ENCODE assay signal across 37 cellular contexts in the genomic region with DNA sequence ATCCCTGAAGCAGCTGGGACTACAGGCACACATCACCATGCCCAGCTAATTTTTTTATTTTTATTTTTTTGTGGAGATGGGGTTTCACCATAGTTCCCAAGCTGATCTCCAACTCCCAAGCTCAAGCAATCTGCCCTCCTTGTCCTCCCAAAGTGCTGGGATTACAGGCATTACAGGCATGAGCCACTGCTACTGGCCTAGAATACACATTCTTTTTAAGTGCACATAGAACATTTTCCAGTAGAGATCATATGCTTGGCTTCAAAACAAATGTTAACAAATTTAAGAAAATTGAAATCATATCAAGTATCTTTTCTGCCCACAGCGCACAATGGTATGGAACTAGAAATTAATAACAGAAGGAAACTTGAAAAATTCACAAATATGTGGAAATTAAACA.
"Had no signal": no experiment of that assay in that cellular context is flagged by ENCODE, and none has a peak within 500 bp of the region (broad histone marks: within the 10 kb centered on the region; RNA-seq: fewer than 3 reads in every experiment).

No MANE protein-coding gene starts in this region.

- H3K27me3 ChIP-seq: ascending aorta, breast epithelium, colonic mucosa, foreskin keratinocyte, gastrocnemius medialis, heart left ventricle had no signal

- H3K4me3 Mint-ChIP-seq: activated CD4-positive, alpha-beta memory T cell treated with anti-CD3 and anti-CD28 coated beads for 36 hours; activated CD4-positive, alpha-beta T cell treated with anti-CD3 and anti-CD28 coated beads for 36 hours; activated CD4-positive, alpha-beta T cell treated with anti-CD3 and anti-CD28 coated beads, Interleukin-2, amount 10 ng/mL, durations not matched to agents 24 days and 14 days; activated CD8-positive, alpha-beta memory T cell treated with anti-CD3 and anti-CD28 coated beads, Interleukin-2, amount 10 ng/mL, durations not matched to agents 7 days and 5 days; activated CD8-positive, alpha-beta T cell treated with anti-CD3 and anti-CD28 coated beads, Interleukin-2, amount 10 ng/mL, durations not matched to agents 7 days and 5 days; activated naive CD4-positive, alpha-beta T cell treated with anti-CD3 and anti-CD28 coated beads for 36 hours; activated naive CD4-positive, alpha-beta T cell treated with anti-CD3 and anti-CD28 coated beads, Interleukin-2, amount 50 U/mL, for 24 hours; activated naive CD8-positive, alpha-beta T cell treated with anti-CD3 and anti-CD28 coated beads for 36 hours; activated naive CD8-positive, alpha-beta T cell treated with anti-CD3 and anti-CD28 coated beads, Interleukin-2, amount 50 U/mL, for 24 hours; activated T-helper 1 cell treated with anti-CD3 and anti-CD28 coated beads, Interleukin-12 subunit alpha, Interleukin-12 subunit beta, Interleukin-2, Interleukin-4 antibody, amounts not matched to agents 30 ng/mL and 10 ng/mL and 1 ng/mL, durations not matched to agents 14 hours and 24 hours and 36 hours; brain; endodermal cell; T-cell; T-helper 1 cell treated with Interleukin-12 subunit alpha and Interleukin-12 subunit beta and Interleukin-4 antibody, amounts not matched to agents 30 μg/mL and 1 μg/mL, for 36 hours had no signal

- H3K36me3 ChIP-seq: ascending aorta, breast epithelium, cardiac muscle cell, colonic mucosa, gastrocnemius medialis, heart left ventricle, WERI-Rb-1 had no signal

- H3K4me1 Mint-ChIP-seq: activated CD4-positive, alpha-beta T cell treated with anti-CD3 and anti-CD28 coated beads for 36 hours; activated CD4-positive, alpha-beta T cell treated with anti-CD3 and anti-CD28 coated beads, Interleukin-2, amount 10 ng/mL, durations not matched to agents 24 days and 14 days; activated CD8-positive, alpha-beta memory T cell treated with anti-CD3 and anti-CD28 coated beads, Interleukin-2, amount 10 ng/mL, durations not matched to agents 7 days and 5 days; activated naive CD4-positive, alpha-beta T cell treated with anti-CD3 and anti-CD28 coated beads, Interleukin-2, amount 50 U/mL, for 24 hours; activated naive CD8-positive, alpha-beta T cell treated with anti-CD3 and anti-CD28 coated beads for 36 hours; activated naive CD8-positive, alpha-beta T cell treated with anti-CD3 and anti-CD28 coated beads, Interleukin-2, amount 50 U/mL, for 24 hours; T-cell had no signal

- H3K4me1 ChIP-seq: ascending aorta, breast epithelium, colonic mucosa, heart left ventricle had no signal

- H3K27ac Mint-ChIP-seq: activated CD4-positive, alpha-beta memory T cell treated with anti-CD3 and anti-CD28 coated beads for 36 hours; activated CD4-positive, alpha-beta T cell treated with anti-CD3 and anti-CD28 coated beads for 36 hours; activated CD4-positive, alpha-beta T cell treated with anti-CD3 and anti-CD28 coated beads, Interleukin-2, amount 10 ng/mL, durations not matched to agents 24 days and 14 days; activated CD8-positive, alpha-beta memory T cell treated with anti-CD3 and anti-CD28 coated beads, Interleukin-2, amount 10 ng/mL, durations not matched to agents 7 days and 5 days; activated CD8-positive, alpha-beta T cell treated with anti-CD3 and anti-CD28 coated beads, Interleukin-2, amount 10 ng/mL, durations not matched to agents 7 days and 5 days; activated naive CD4-positive, alpha-beta T cell treated with anti-CD3 and anti-CD28 coated beads for 36 hours; activated naive CD4-positive, alpha-beta T cell treated with anti-CD3 and anti-CD28 coated beads, Interleukin-2, amount 50 U/mL, for 24 hours; activated naive CD8-positive, alpha-beta T cell treated with anti-CD3 and anti-CD28 coated beads for 36 hours; activated naive CD8-positive, alpha-beta T cell treated with anti-CD3 and anti-CD28 coated beads, Interleukin-2, amount 50 U/mL, for 24 hours; activated T-helper 1 cell treated with anti-CD3 and anti-CD28 coated beads, Interleukin-12 subunit alpha, Interleukin-12 subunit beta, Interleukin-2, Interleukin-4 antibody, amounts not matched to agents 30 ng/mL and 10 ng/mL and 1 ng/mL, durations not matched to agents 14 hours and 24 hours and 36 hours; activated T-helper 2 cell treated with anti-CD3 and anti-CD28 coated beads, Interferon-gamma antibody, Interleukin-2, Interleukin-4, amounts not matched to agents 10 μg/mL and 5 μg/mL and 100 μg/mL, durations not matched to agents 14 hours and 24 hours and 36 hours; endodermal cell; T-cell; T-helper 1 cell treated with Interleukin-12 subunit alpha and Interleukin-12 subunit beta and Interleukin-4 antibody, amounts not matched to agents 30 μg/mL and 1 μg/mL, for 36 hours had no signal

- H3K27ac ChIP-seq: ascending aorta, breast epithelium, cardiac muscle cell, colonic mucosa, dorsolateral prefrontal cortex, foreskin keratinocyte, gastrocnemius medialis, heart left ventricle, WERI-Rb-1 had no signal

- H3K4me3 ChIP-seq: ascending aorta, breast epithelium, cardiac muscle cell, colonic mucosa, dorsolateral prefrontal cortex, gastrocnemius medialis, heart left ventricle had no signal

- DNase-seq: activated CD4-positive, alpha-beta memory T cell treated with anti-CD3 and anti-CD28 coated beads for 36 hours; activated CD4-positive, alpha-beta T cell treated with anti-CD3 and anti-CD28 coated beads for 36 hours; activated CD4-positive, alpha-beta T cell treated with anti-CD3 and anti-CD28 coated beads, Interleukin-2, amount 10 ng/mL, durations not matched to agents 24 days and 14 days; activated CD4-positive, CD25-positive, alpha-beta regulatory T cell; activated CD4-positive, CD25-positive, alpha-beta regulatory T cell treated with anti-CD3 and anti-CD28 coated beads, Interleukin-2, amount 50 U/mL, for 72 hours; activated CD8-positive, alpha-beta memory T cell treated with anti-CD3 and anti-CD28 coated beads, Interleukin-2, amount 10 ng/mL, durations not matched to agents 7 days and 5 days; activated CD8-positive, alpha-beta memory T cell treated with anti-CD3 and anti-CD28 coated beads, Interleukin-2, amount 50 U/mL, for 4 hours; activated CD8-positive, alpha-beta T cell treated with anti-CD3 and anti-CD28 coated beads, Interleukin-2, amount 10 ng/mL, durations not matched to agents 7 days and 5 days; activated effector memory CD4-positive, alpha-beta T cell treated with anti-CD3 and anti-CD28 coated beads, Interleukin-2, amount 50 U/mL, for 16 hours; activated naive CD4-positive, alpha-beta T cell treated with anti-CD3 and anti-CD28 coated beads for 36 hours; activated naive CD8-positive, alpha-beta T cell treated with anti-CD3 and anti-CD28 coated beads for 36 hours; activated naive CD8-positive, alpha-beta T cell treated with anti-CD3 and anti-CD28 coated beads, Interleukin-2, amount 50 U/mL, for 24 hours; activated T-cell treated with anti-CD3 and anti-CD28 coated beads, Interleukin-2, amount 50 U/mL, for 1 hour; activated T-cell treated with anti-CD3 and anti-CD28 coated beads, Interleukin-2, amount 50 U/mL, for 48 hours; central memory CD4-positive, alpha-beta T cell; cerebellar nuclear complex; colonic mucosa; dorsolateral prefrontal cortex; effector memory CD4-positive, alpha-beta T cell; endodermal cell; foreskin keratinocyte; gastrocnemius medialis; glutamatergic neuron; heart left ventricle; SW 1271; T-cell; T-helper 9 cell; WERI-Rb-1 had no signal

- H3K27me3 Mint-ChIP-seq: activated CD4-positive, alpha-beta T cell treated with anti-CD3 and anti-CD28 coated beads, Interleukin-2, amount 10 ng/mL, durations not matched to agents 24 days and 14 days; activated CD8-positive, alpha-beta memory T cell treated with anti-CD3 and anti-CD28 coated beads, Interleukin-2, amount 10 ng/mL, durations not matched to agents 7 days and 5 days; activated naive CD8-positive, alpha-beta T cell treated with anti-CD3 and anti-CD28 coated beads, Interleukin-2, amount 50 U/mL, for 24 hours; brain had no signal

- H3K9me3 Mint-ChIP-seq: activated CD4-positive, alpha-beta memory T cell treated with anti-CD3 and anti-CD28 coated beads for 36 hours; activated CD4-positive, alpha-beta T cell treated with anti-CD3 and anti-CD28 coated beads, Interleukin-2, amount 10 ng/mL, durations not matched to agents 24 days and 14 days; activated naive CD4-positive, alpha-beta T cell treated with anti-CD3 and anti-CD28 coated beads for 36 hours; activated naive CD4-positive, alpha-beta T cell treated with anti-CD3 and anti-CD28 coated beads, Interleukin-2, amount 50 U/mL, for 24 hours; activated naive CD8-positive, alpha-beta T cell treated with anti-CD3 and anti-CD28 coated beads for 36 hours; activated naive CD8-positive, alpha-beta T cell treated with anti-CD3 and anti-CD28 coated beads, Interleukin-2, amount 50 U/mL, for 24 hours; activated T-helper 1 cell treated with anti-CD3 and anti-CD28 coated beads, Interleukin-12 subunit alpha, Interleukin-12 subunit beta, Interleukin-2, Interleukin-4 antibody, amounts not matched to agents 30 ng/mL and 10 ng/mL and 1 ng/mL, durations not matched to agents 14 hours and 24 hours and 36 hours; activated T-helper 2 cell treated with anti-CD3 and anti-CD28 coated beads, Interferon-gamma antibody, Interleukin-2, Interleukin-4, amounts not matched to agents 10 μg/mL and 5 μg/mL and 100 μg/mL, durations not matched to agents 14 hours and 24 hours and 36 hours; endodermal cell; T-helper 1 cell treated with Interleukin-12 subunit alpha and Interleukin-12 subunit beta and Interleukin-4 antibody, amounts not matched to agents 30 μg/mL and 1 μg/mL, for 36 hours had no signal

- H3K36me3 Mint-ChIP-seq: activated CD4-positive, alpha-beta memory T cell treated with anti-CD3 and anti-CD28 coated beads for 36 hours; activated CD8-positive, alpha-beta memory T cell treated with anti-CD3 and anti-CD28 coated beads, Interleukin-2, amount 10 ng/mL, durations not matched to agents 7 days and 5 days; activated naive CD4-positive, alpha-beta T cell treated with anti-CD3 and anti-CD28 coated beads, Interleukin-2, amount 50 U/mL, for 24 hours; activated naive CD8-positive, alpha-beta T cell treated with anti-CD3 and anti-CD28 coated beads for 36 hours; brain; T-cell had no signal

- H3K9me3 ChIP-seq: ascending aorta, breast epithelium, colonic mucosa, gastrocnemius medialis, heart left ventricle had no signal

- ATAC-seq: activated CD4-positive, alpha-beta T cell treated with anti-CD3 and anti-CD28 coated beads for 36 hours; activated CD8-positive, alpha-beta memory T cell treated with anti-CD3 and anti-CD28 coated beads, Interleukin-2, amount 10 ng/mL, durations not matched to agents 7 days and 5 days; activated CD8-positive, alpha-beta T cell treated with anti-CD3 and anti-CD28 coated beads, Interleukin-2, amount 10 ng/mL, durations not matched to agents 7 days and 5 days; activated naive CD8-positive, alpha-beta T cell treated with anti-CD3 and anti-CD28 coated beads, Interleukin-2, amount 50 U/mL, for 24 hours; esophagus mucosa; foreskin keratinocyte; gastrocnemius medialis; heart left ventricle; T-cell had no signal
